18 cellular contexts compared by ENCODE assay signal in the genomic region with DNA sequence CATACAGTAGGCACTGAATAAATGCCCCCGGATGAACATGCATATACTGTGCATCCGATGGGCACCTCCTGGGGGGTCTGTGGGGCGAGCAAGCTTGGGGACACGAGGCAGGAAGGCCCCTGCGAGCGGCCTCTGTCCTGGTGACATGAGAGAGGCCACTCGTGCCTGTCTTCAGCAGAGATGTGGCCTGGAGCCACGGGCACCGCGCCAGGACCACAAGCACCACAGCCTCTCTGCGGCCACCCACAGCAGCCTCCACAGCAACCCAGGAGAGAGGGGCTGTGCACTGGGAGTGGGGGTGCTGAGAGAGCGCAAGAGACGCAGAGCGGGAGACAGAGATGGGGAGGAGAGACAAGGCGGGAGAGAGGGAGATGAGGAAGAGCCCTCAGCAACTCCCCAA.
A peak's percentile ranks its signal among the peaks of the same experiment; 100 is the strongest.
DNase-seq lines count a peak whose midpoint lies in the region; ATAC-seq and TF ChIP-seq lines count a peak whose summit lies in the region.
"Had no signal": no experiment of that assay in that cellular context is flagged by ENCODE, and none has a peak within 500 bp of the region (broad histone marks: within the 10 kb centered on the region; RNA-seq: fewer than 3 reads in every experiment).

No MANE protein-coding gene starts in this region.

- CTCF ChIA-PET in RWPE1 (lab: Yijun Ruan, JAX): no interaction called here

- H3K27me3 ChIP-seq in transverse colon: no peaks in the 10 kb centered on the region
- H3K27me3 ChIP-seq: pancreas had no signal

- no peak overlapping the region for H3K4me3 ChIP-seq in transverse colon
- H3K4me3 ChIP-seq: pancreas had no signal

- TF ChIP-seq POLR2A in transverse colon (IDR thresholded peaks at IDR 0.05): no peak

- no peaks in the 10 kb centered on the region for H3K9me3 Mint-ChIP-seq in mesothelial cell of epicardium
- H3K9me3 Mint-ChIP-seq: activated B cell treated with CpG ODN at 0.5 μM for 24 hours; CD8-positive, alpha-beta memory T cell had no signal

- in situ Hi-C loops in transverse colon (cut with MboI; ENCODE audit: low pct_ligation_motif_present in 1 of 4, low pct_unique_long_range_greater_than_20kb in 1 of 4, low sequenced_read_pairs in 3 of 4): loop anchor here in 1 of 4 donors (25.0 kb wide), 1 partner anchor 349 kb away; no protein-coding TSS in a partner anchor

- DNase-seq in RWPE1 (ENCODE audit: low spot score) (no peak), epidermal melanocyte (ENCODE audit: insufficient read length, low spot score) (peak; percentile 55), mesothelial cell of epicardium (ENCODE audit: low spot score in 2 of 2, unreplicated experiment in 2 of 2) (no peak), transverse colon (no peak), dermis blood vessel endothelial cell (no peak), NCI-H345 treated with DMSO at 0.1 percent for 48 hours (lab: John Stamatoyannopoulos, UW; ENCODE audit: unreplicated experiment) (no peak)
- DNase-seq: activated B cell treated with CpG ODN at 0.5 μM for 24 hours; activated CD8-positive, alpha-beta memory T cell treated with anti-CD3 and anti-CD28 coated beads, Interleukin-2, amount 50 U/mL, for 4 hours; CD8-positive, alpha-beta memory T cell; erythroblast; GF-D8; mesenchymal stem cell; NCI-H1092; NCI-H2227 treated with DMSO at 0.1 percent for 48 hours; pancreas had no signal

- no peaks in the 10 kb centered on the region for H3K27me3 Mint-ChIP-seq in mesothelial cell of epicardium (ENCODE audit: low read depth)
- H3K27me3 Mint-ChIP-seq: activated B cell treated with CpG ODN at 0.5 μM for 24 hours; activated naive CD8-positive, alpha-beta T cell; CD8-positive, alpha-beta memory T cell had no signal

- peak overlapping the region; percentile 95 for H3K27ac ChIP-seq in RWPE1
- peak overlapping the region; percentile 68 to 85 (median 76) for H3K27ac ChIP-seq in transverse colon
- H3K27ac ChIP-seq: pancreas had no signal

- no peak for TF ChIP-seq CTCF in RWPE1 (conservative IDR thresholded peaks at IDR 0.05; ENCODE audit: low read depth)
- TF ChIP-seq CTCF in mesothelial cell of epicardium (IDR thresholded peaks at IDR 0.05; ENCODE audit: unreplicated experiment): no peak
- TF ChIP-seq CTCF in transverse colon (IDR thresholded peaks at IDR 0.05): no peak

- H3K9me3 ChIP-seq in transverse colon: no peaks in the 10 kb centered on the region
- H3K9me3 ChIP-seq: pancreas had no signal

- POLR2A ChIA-PET in RWPE1 (lab: Yijun Ruan, JAX; ENCODE audit: low non-redundant PET): no interaction called here

- H3K4me1 ChIP-seq in transverse colon: peaks cover 23 to 54% (median 48%) of the 10 kb centered on the region in 4 donors

- no peak for ATAC-seq in GM18520 (IDR thresholded peaks at IDR 0.05; ENCODE audit: unreplicated experiment)
- ATAC-seq: HepG2 had no signal

- H3K4me3 Mint-ChIP-seq in mesothelial cell of epicardium: no peak overlapping the region
- H3K4me3 Mint-ChIP-seq: activated B cell treated with CpG ODN at 0.5 μM for 24 hours; activated naive CD8-positive, alpha-beta T cell had no signal

- H3K4me1 Mint-ChIP-seq in mesothelial cell of epicardium: peaks cover 15% of the 10 kb centered on the region
- H3K4me1 Mint-ChIP-seq: activated B cell treated with CpG ODN at 0.5 μM for 24 hours had no signal

- no peaks in the 10 kb centered on the region for H3K36me3 ChIP-seq in transverse colon
- H3K36me3 ChIP-seq: pancreas had no signal

- no peak for TF ChIP-seq EP300 in transverse colon (IDR thresholded peaks at IDR 0.05; ENCODE audit: low read depth)

- intact Hi-C loops in transverse colon (cut with DNase I; ENCODE audit: low total_unique reads): no loop called here

- H3K36me3 Mint-ChIP-seq in mesothelial cell of epicardium: peaks cover 16% of the 10 kb centered on the region
- H3K36me3 Mint-ChIP-seq: activated naive CD8-positive, alpha-beta T cell had no signal

- 69% methylated on average over 8 to 15 of the region's 15 CpGs for WGBS in transverse colon (ENCODE audit: low coverage in 1 of 2), 2 donors

- H3K27ac Mint-ChIP-seq in mesothelial cell of epicardium: peak overlapping the region; percentile 16
- H3K27ac Mint-ChIP-seq: activated B cell treated with CpG ODN at 0.5 μM for 24 hours; activated naive CD8-positive, alpha-beta T cell; CD8-positive, alpha-beta memory T cell had no signal
